ENCODE assay signal across 8 cellular contexts in genomic region chr16:22296225-22297113, GRCh38. TPM values are rescaled to one million over a fixed set of nuclear protein-coding genes. Genes with fewer than 3 reads are reported as not detected.
DNase-seq lines count a peak whose midpoint lies in the region; ATAC-seq and TF ChIP-seq lines count a peak whose summit lies in the region.

No MANE protein-coding gene starts in this region.

- DNase-seq in CD4-positive, alpha-beta memory T cell: no peak
- no peak for DNase-seq in HFF-Myc (ENCODE audit: extremely low read depth, low read depth)
- DNase-seq in retinal pigment epithelial cell (ENCODE audit: low read depth): no peak
- no peak for DNase-seq in stimulated activated CD4-positive, alpha-beta T cell treated with anti-CD3 and anti-CD28 coated beads, Interleukin-2, amount 100 ng/mL, for 24 hours

- H3K27ac ChIP-seq in CD4-positive, alpha-beta memory T cell (ENCODE audit: low read depth, low read length): peak overlapping the region; percentile 99
- peak overlapping the region; percentile 46 for H3K27ac ChIP-seq in VCaP
- H3K27ac ChIP-seq in gastroesophageal sphincter: peak overlapping the region in 3 of 4 donors; percentile 7 to 97 (median 53)

- H3K27ac Mint-ChIP-seq in CD4-positive, alpha-beta memory T cell: peak overlapping the region; percentile 97 to 100 (median 99)

- TF ChIP-seq EP300 in gastroesophageal sphincter (IDR thresholded peaks at IDR 0.05): no peak

- no peaks in the 10 kb centered on the region for H3K27me3 ChIP-seq in CD4-positive, alpha-beta memory T cell (ENCODE audit: insufficient read depth, low read length)
- no peaks in the 10 kb centered on the region for H3K27me3 ChIP-seq in gastroesophageal sphincter

- intact Hi-C loops in CD4-positive, alpha-beta memory T cell (cut with micrococcal nuclease): loop anchor here (1.0 to 2.0 kb wide), 2 partner anchors 90 to 296 kb away; partner anchors contain the start of genes EEF2K and PDZD9

- peaks cover 37% of the 10 kb centered on the region for H3K4me1 ChIP-seq in CD4-positive, alpha-beta memory T cell (ENCODE audit: insufficient read depth, low read length)
- peaks cover 0 to 39% (median 5%) of the 10 kb centered on the region in 3 donors for H3K4me1 ChIP-seq in gastroesophageal sphincter

- no peak for TF ChIP-seq POLR2A in gastroesophageal sphincter (IDR thresholded peaks at IDR 0.05)

- no peak for TF ChIP-seq CTCF in HFF-Myc (IDR thresholded peaks at IDR 0.05; ENCODE audit: low read depth, low read length, missing control alignments)
- no peak for TF ChIP-seq CTCF in VCaP (conservative IDR thresholded peaks at IDR 0.05)
- no peak for TF ChIP-seq CTCF in gastroesophageal sphincter (IDR thresholded peaks at IDR 0.05)
- no peak for TF ChIP-seq CTCF in retinal pigment epithelial cell (conservative IDR thresholded peaks at IDR 0.05; ENCODE audit: low read depth, low read length)

- H3K9me3 Mint-ChIP-seq in CD4-positive, alpha-beta memory T cell: peaks cover 0 to 12% (median 0%) of the 10 kb centered on the region in 8 donors

- 1 to 3% methylated on average over 17 of the region's 17 CpGs for WGBS in gastroesophageal sphincter (ENCODE audit: low coverage in 1 of 2), 2 donors

- peaks cover 24 to 45% (median 34%) of the 10 kb centered on the region in 4 donors for H3K4me1 Mint-ChIP-seq in CD4-positive, alpha-beta memory T cell

- peak overlapping the region; percentile 89 to 97 (median 94) for H3K4me3 Mint-ChIP-seq in CD4-positive, alpha-beta memory T cell

- POLR2A ChIA-PET in CD4-positive, alpha-beta memory T cell (lab: Charles Lee; ENCODE audit: partially characterized antibody): interaction anchor here (0.7 to 7.6 kb wide), 8 partner anchors 77 to 343 kb away, joined by 5 to 196 read pairs (median 13); partner anchors contain the start of genes EEF2K, PDZD9 and UQCRC2

- peaks cover 5% of the 10 kb centered on the region for H3K36me3 ChIP-seq in CD4-positive, alpha-beta memory T cell (ENCODE audit: insufficient read depth, low read length)
- H3K36me3 ChIP-seq in gastroesophageal sphincter: no peaks in the 10 kb centered on the region

- peaks cover 5 to 32% of the 10 kb centered on the region in 2 donors for H3K36me3 Mint-ChIP-seq in CD4-positive, alpha-beta memory T cell

- no peaks in the 10 kb centered on the region for H3K9me3 ChIP-seq in CD4-positive, alpha-beta memory T cell (ENCODE audit: control insufficient read depth in 1 of 2, low read length in 2 of 2)
- H3K9me3 ChIP-seq in gastroesophageal sphincter: no peaks in the 10 kb centered on the region

- H3K27me3 Mint-ChIP-seq in CD4-positive, alpha-beta memory T cell: peaks cover 0 to 4% of the 10 kb centered on the region in 2 donors

- CTCF ChIA-PET in CD4-positive, alpha-beta memory T cell (lab: Charles Lee; ENCODE audit: partially characterized antibody): interaction anchor here (0.5 to 5.8 kb wide), 15 partner anchors 10 to 306 kb away, joined by 3 to 89 read pairs (median 4); partner anchors contain the start of genes EEF2K, MOSMO and PDZD9

- ATAC-seq in gastroesophageal sphincter (no peak), esophagus mucosa (no peak), GM19023 (IDR thresholded peaks at IDR 0.05; ENCODE audit: unreplicated experiment) (no peak)

- peak overlapping the region; percentile 68 to 91 for H3K4me3 ChIP-seq in CD4-positive, alpha-beta memory T cell (ENCODE audit: low read length in 2 of 2)
- peak overlapping the region; percentile 79 for H3K4me3 ChIP-seq in HFF-Myc (replicated peaks; ENCODE audit: low read depth, low read length)
- peak overlapping the region; percentile 61 to 94 for H3K4me3 ChIP-seq in gastroesophageal sphincter
- H3K4me3 ChIP-seq in retinal pigment epithelial cell (ENCODE audit: low read length): peak overlapping the region; percentile 100

RNA-seq across cellular contexts. Expression of gene POLR3E, which starts 0.7 kb away (rescaled TPM):
- 10 to 100 TPM; 88.4 to 94.0 TPM for total RNA-seq in CD4-positive, alpha-beta memory T cell
- 10 to 100 TPM; 10.0 to 16.0 TPM for polyA plus RNA-seq in CD4-positive, alpha-beta memory T cell
- total RNA-seq in gastroesophageal sphincter: 10 to 100 TPM; 34.9 to 55.4 (median 48.3) TPM
- 28.2 TPM for total RNA-seq in esophagus mucosa

Comparison
In these comparisons a context has a peak if more than half of its experiments do, and no peak if none do; other contexts are left out.
1. H3K27ac ChIP-seq: peak in every context shown above with its lines; median percentile 99 in CD4-positive, alpha-beta memory T cell; 53 in gastroesophageal sphincter; 46 in VCaP.